10 cellular contexts compared by ENCODE assay signal in the genomic region with DNA sequence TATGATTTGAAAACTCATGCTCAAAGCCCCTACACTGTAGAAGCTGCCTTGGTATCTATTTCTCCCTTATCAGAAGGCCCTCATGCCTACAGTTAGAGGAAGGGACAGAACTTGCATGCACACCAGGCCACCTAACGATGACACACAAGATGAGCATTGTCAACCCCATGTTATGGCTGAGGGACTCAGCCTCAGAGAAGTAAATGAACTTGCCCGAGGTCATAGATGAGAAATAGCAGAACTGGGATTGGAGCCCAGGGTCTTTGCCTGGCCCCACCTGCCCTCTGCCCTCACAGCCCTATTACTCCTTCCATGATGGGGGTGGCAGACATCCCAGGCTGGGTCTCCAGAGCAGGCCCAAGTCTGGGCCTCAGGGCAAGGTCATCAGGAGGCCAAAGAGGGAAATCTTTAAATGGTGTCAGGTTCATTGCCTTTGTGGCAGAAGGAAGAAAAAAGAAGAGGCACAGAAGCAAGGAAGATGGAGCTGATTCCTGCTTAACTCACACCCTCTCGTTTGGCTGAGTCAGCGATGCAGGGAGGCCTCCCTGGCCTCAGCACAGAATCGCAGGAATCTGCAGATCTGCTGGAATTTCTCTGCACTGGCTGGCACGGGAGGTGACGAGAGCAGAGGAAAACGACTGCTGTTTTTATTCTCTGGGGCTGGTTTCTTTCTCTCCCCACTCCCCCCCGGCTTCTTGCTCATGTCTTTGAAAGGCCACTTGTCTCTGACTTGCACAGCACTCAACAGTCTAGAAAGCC. TPM values are rescaled to one million over a fixed set of nuclear protein-coding genes. Genes with fewer than 3 reads are reported as not detected.
DNase-seq lines count a peak whose midpoint lies in the region; ATAC-seq, FAIRE-seq and TF ChIP-seq lines count a peak whose summit lies in the region.
"Had no signal": no experiment of that assay in that cellular context is flagged by ENCODE, and none has a peak within 500 bp of the region (broad histone marks: within the 10 kb centered on the region; RNA-seq: fewer than 3 reads in every experiment).

No MANE protein-coding gene starts in this region.

- no peaks in the 10 kb centered on the region for H3K36me3 ChIP-seq in A673 (ENCODE audit: insufficient read depth, low read length, poor library complexity, severe bottlenecking)
- no peaks in the 10 kb centered on the region for H3K36me3 ChIP-seq in MM.1S (replicated peaks; ENCODE audit: insufficient read depth, low read length)

- peaks cover 24% of the 10 kb centered on the region for H3F3A ChIP-seq in MM.1S (ENCODE audit: insufficient read depth, low read length)

- no peaks in the 10 kb centered on the region for H4K20me1 ChIP-seq in MM.1S (ENCODE audit: insufficient read depth, low read length)

- peaks cover 22% of the 10 kb centered on the region for H3K4me1 Mint-ChIP-seq in CD4-positive, alpha-beta T cell (ENCODE audit: low read depth)

- H3K27ac ChIP-seq in A673 (ENCODE audit: low read depth, low read length, poor library complexity, severe bottlenecking) (peak overlapping the region; percentile 72), MM.1S (ENCODE audit: low read length) (no peak overlapping the region)
- H3K27ac ChIP-seq in CD4-positive, alpha-beta T cell (ENCODE audit: low read depth, low read length) = no peak overlapping the region

- H3K4me1 ChIP-seq in A673 (ENCODE audit: insufficient read depth, low read length, poor library complexity, severe bottlenecking) = peaks cover 36% of the 10 kb centered on the region
- peaks cover 47% of the 10 kb centered on the region for H3K4me1 ChIP-seq in MM.1S (ENCODE audit: low read length)

- no TSS peak for BruUV-seq in A673 (replicated peaks; lab: Mats Ljungman, UMichigan)

- CTCF ChIA-PET in A673 (lab: Charles Lee) = interaction anchor here (0.8 kb wide), 1 partner anchor 255 kb away, joined by 3 read pairs; no protein-coding TSS in a partner anchor
- CTCF ChIA-PET in CD4-positive, alpha-beta T cell (lab: Charles Lee) = no interaction called here

- H3K9me3 ChIP-seq in A673 (ENCODE audit: low read depth, low read length, poor library complexity, severe bottlenecking) (no peaks in the 10 kb centered on the region), MM.1S (replicated peaks; ENCODE audit: insufficient read depth, low read length) (no peaks in the 10 kb centered on the region)
- H3K9me3 ChIP-seq in CD4-positive, alpha-beta T cell (ENCODE audit: control insufficient read depth, low read length) = no peaks in the 10 kb centered on the region

- ATAC-seq in HG03025 (IDR thresholded peaks at IDR 0.05; ENCODE audit: low FRiP score, unreplicated experiment) = no peak
- no peak for ATAC-seq in CD4-positive, alpha-beta T cell (ENCODE audit: poor library complexity)

- H3K4me3 Mint-ChIP-seq in CD4-positive, alpha-beta T cell = no peak overlapping the region

- no peaks in the 10 kb centered on the region for H3K79me2 ChIP-seq in MM.1S (ENCODE audit: low read length)

- POLR2A ChIA-PET in A673 (lab: Charles Lee; ENCODE audit: low non-redundant PET) = no interaction called here
- POLR2A ChIA-PET in CD4-positive, alpha-beta T cell (lab: Charles Lee) = interaction anchor here (0.9 kb wide), 1 partner anchor 66 kb away, joined by 3 read pairs; no protein-coding TSS in a partner anchor

- H3K9me2 ChIP-seq in MM.1S (replicated peaks; ENCODE audit: insufficient read depth, low read length) = no peaks in the 10 kb centered on the region

- H3K9me3 Mint-ChIP-seq in CD4-positive, alpha-beta T cell = no peaks in the 10 kb centered on the region

- H3K4me2 ChIP-seq in MM.1S (ENCODE audit: low read depth, low read length) = no peak overlapping the region

- intact Hi-C loops in A673 (cut with micrococcal nuclease; ENCODE audit: unreplicated experiment) = no loop called here
- intact Hi-C loops in CD4-positive, alpha-beta T cell (cut with DNase I, micrococcal nuclease) = loop anchor here (5.0 kb wide), 1 partner anchor 68 kb away; a partner anchor contains a TSS

- DNase-seq in A673 (ENCODE audit: low spot score) = peak; percentile 76
- peak; percentile 64 for DNase-seq in HTR-8/SVneo (ENCODE audit: insufficient read length, low spot score)
- DNase-seq in cardiac fibroblast (ENCODE audit: low read depth in 2 of 2) = peak; percentile 29 to 73
- DNase-seq in mucosa of gallbladder (ENCODE audit: low spot score) = peak; percentile 57
- no peak for DNase-seq in MM.1S
- no peak for DNase-seq in CD4-positive, alpha-beta T cell
- DNase-seq in SK-N-DZ (ENCODE audit: low spot score) = no peak
- DNase-seq: DMS153; effector CD8-positive, alpha-beta T cell had no signal

- no peak for TF ChIP-seq CTCF in A673 (conservative IDR thresholded peaks at IDR 0.05; ENCODE audit: low read depth, low read length)
- no peak for TF ChIP-seq CTCF in cardiac fibroblast (IDR thresholded peaks at IDR 0.05; ENCODE audit: low read depth, low read length)
- no peak for TF ChIP-seq CTCF in MM.1S (IDR thresholded peaks at IDR 0.05; ENCODE audit: low read length)
- TF ChIP-seq CTCF in CD4-positive, alpha-beta T cell (IDR thresholded peaks at IDR 0.05) = no peak

- H3K27me3 ChIP-seq in A673 (replicated peaks; ENCODE audit: insufficient read depth, low read depth, low read length, poor library complexity) (no peaks in the 10 kb centered on the region), MM.1S (replicated peaks; ENCODE audit: insufficient read depth, low read length) (no peaks in the 10 kb centered on the region)
- H3K27me3 ChIP-seq in CD4-positive, alpha-beta T cell (ENCODE audit: control insufficient read depth, insufficient read depth, low read length) = no peaks in the 10 kb centered on the region

- no peaks in the 10 kb centered on the region for H3K36me3 Mint-ChIP-seq in CD4-positive, alpha-beta T cell (ENCODE audit: low read depth)

- H2AFZ ChIP-seq in MM.1S (ENCODE audit: low read length) = no peak overlapping the region

- H3K4me3 ChIP-seq in A673 (ENCODE audit: low read depth, low read length, poor library complexity, severe bottlenecking) (no peak overlapping the region), cardiac fibroblast (replicated peaks in 1 of 2; ENCODE audit: low read depth in 2 of 2, low read length in 2 of 2) (no peak overlapping the region), MM.1S (ENCODE audit: low read length) (no peak overlapping the region)

- H3K27ac Mint-ChIP-seq in CD4-positive, alpha-beta T cell = no peak overlapping the region

- FAIRE-seq in HTR-8/SVneo (lab: Jason Lieb, UNC) = no peak

- H3K27me3 Mint-ChIP-seq in CD4-positive, alpha-beta T cell = no peaks in the 10 kb centered on the region

- no peak overlapping the region for H3K9ac ChIP-seq in MM.1S (ENCODE audit: low read length)

RNA-seq across cellular contexts. Expression of a gene that starts 20.6 kb away (rescaled TPM):
- total RNA-seq in A673 (2021) (0.47 and 0.55 TPM in 2 replicates), mucosa of gallbladder (0.06 TPM)
- total RNA-seq in CD4-positive, alpha-beta T cell = not detected
- 23.4 and 31.3 TPM in 2 replicates for polyA plus RNA-seq in SK-N-DZ (2014; cell fraction: cytosol; rRNA removed)
- polyA plus RNA-seq in SK-N-DZ (2014; cell fraction: nucleus; rRNA removed) = 34.3 and 41.4 TPM in 2 replicates

Comparison
In these comparisons a context has a peak if more than half of its experiments do, and no peak if none do; other contexts are left out.
1. DNase-seq: peak in A673 (single experiment), HTR-8/SVneo (single experiment), cardiac fibroblast (2 of 2) and mucosa of gallbladder (single experiment); none in MM.1S (single experiment), CD4-positive, alpha-beta T cell (0 of 10) and SK-N-DZ (single experiment).